ENCODE assay signal across 16 cellular contexts in genomic region chrX:45142185-45142584, GRCh38. TPM values are rescaled to one million over a fixed set of nuclear protein-coding genes. Genes with fewer than 3 reads are reported as not detected.
DNase-seq lines count a peak whose midpoint lies in the region; ATAC-seq and TF ChIP-seq lines count a peak whose summit lies in the region.
"Had no signal": no experiment of that assay in that cellular context is flagged by ENCODE, and none has a peak within 500 bp of the region (broad histone marks: within the 10 kb centered on the region; RNA-seq: fewer than 3 reads in every experiment).

No MANE protein-coding gene starts in this region.

- no peak overlapping the region for H3K4me3 ChIP-seq in effector memory CD4-positive, alpha-beta T cell (ENCODE audit: insufficient read depth, low read depth, low read length, poor library complexity, severe bottlenecking)
- H3K4me3 ChIP-seq in ascending aorta (no peak overlapping the region), adrenal gland (no peak overlapping the region)
- H3K4me3 ChIP-seq: A549 had no signal

- TF ChIP-seq POLR2A in adrenal gland (IDR thresholded peaks at IDR 0.05) = no peak

- no peak overlapping the region for H3K27ac ChIP-seq in effector memory CD4-positive, alpha-beta T cell (ENCODE audit: insufficient read depth, low read length, poor library complexity, severe bottlenecking)
- no peak overlapping the region for H3K27ac ChIP-seq in ascending aorta
- H3K27ac ChIP-seq in adrenal gland = no peak overlapping the region
- H3K27ac ChIP-seq: A549 had no signal

- no peaks in the 10 kb centered on the region for H3K4me1 ChIP-seq in effector memory CD4-positive, alpha-beta T cell (ENCODE audit: control insufficient read depth, insufficient read depth, low read length, poor library complexity, severe bottlenecking)
- no peaks in the 10 kb centered on the region for H3K4me1 ChIP-seq in ascending aorta
- no peaks in the 10 kb centered on the region for H3K4me1 ChIP-seq in adrenal gland (replicated peaks in 1 of 2)
- H3K4me1 ChIP-seq: A549 had no signal

- intact Hi-C loops in ascending aorta (cut with DNase I) = no loop called here
- intact Hi-C loops in adrenal gland (cut with DNase I) = no loop called here

- no peak for TF ChIP-seq CTCF in ascending aorta (IDR thresholded peaks at IDR 0.05)
- no peak for TF ChIP-seq CTCF in adrenal gland (IDR thresholded peaks at IDR 0.05)

- DNase-seq in A172 (ENCODE audit: low spot score) (peak; percentile 27), GM04504 (ENCODE audit: low read depth) (peak; percentile 16), astrocyte of the hippocampus (ENCODE audit: low read depth, low spot score) (peak; percentile 12), myocyte (ENCODE audit: low read depth) (peak; percentile 37), ascending aorta (ENCODE audit: low spot score in 2 of 2) (no peak), adrenal gland (no peak)
- DNase-seq in effector memory CD4-positive, alpha-beta T cell = no peak
- DNase-seq: AML-193, DMS79 treated with DMSO at 0.1 percent for 48 hours, GF-D8, NCI-H1417 treated with DMSO at 0.1 percent for 48 hours, NCI-H2029, RPMI8226 had no signal

- no peaks in the 10 kb centered on the region for H3K9me3 ChIP-seq in effector memory CD4-positive, alpha-beta T cell (ENCODE audit: control insufficient read depth, low read length)
- H3K9me3 ChIP-seq in ascending aorta (no peaks in the 10 kb centered on the region), adrenal gland (replicated peaks in 1 of 3) (no peaks in the 10 kb centered on the region)
- H3K9me3 ChIP-seq: A549 had no signal

- no peak for ATAC-seq in HG02571 (IDR thresholded peaks at IDR 0.05; ENCODE audit: unreplicated experiment)
- ATAC-seq: A549 had no signal

- H3K36me3 ChIP-seq in effector memory CD4-positive, alpha-beta T cell (ENCODE audit: control insufficient read depth, insufficient read depth, low read length) = no peaks in the 10 kb centered on the region
- H3K36me3 ChIP-seq in ascending aorta (no peaks in the 10 kb centered on the region), adrenal gland (replicated peaks in 1 of 2) (no peaks in the 10 kb centered on the region)

- no peaks in the 10 kb centered on the region for H3K27me3 ChIP-seq in effector memory CD4-positive, alpha-beta T cell (replicated peaks; ENCODE audit: control insufficient read depth, insufficient read depth, low read length, poor library complexity, severe bottlenecking)
- H3K27me3 ChIP-seq in ascending aorta (no peaks in the 10 kb centered on the region), adrenal gland (no peaks in the 10 kb centered on the region)

RNA-seq across cellular contexts. Expression of gene DIPK2B, which starts 58.5 kb away (rescaled TPM):
- total RNA-seq in A172 (2014; rRNA removed; shearing (Covaris generic)) = not detected in 2 replicates
- total RNA-seq in myocyte = not detected in 2 replicates
- polyA plus RNA-seq in myocyte (2012) = not detected
- 76.2 TPM for total RNA-seq in ascending aorta
- total RNA-seq in adrenal gland = 10 to 100 TPM in 6 of 8 donors, 1 to 10 TPM in 2; 3.5 to 14.4 (median 11.6) TPM
- polyA plus RNA-seq in adrenal gland = 10 to 100 TPM in 2 of 3 donors, 1 to 10 TPM in 1; 5.4 to 13.7 (median 12.3) TPM
- total RNA-seq: OCI-LY7 had no signal
- polyA plus RNA-seq: A549 had no signal

Comparison
In these comparisons a context has a peak if more than half of its experiments do, and no peak if none do; other contexts are left out.
1. DNase-seq: peak in A172 (single experiment), GM04504 (single experiment), astrocyte of the hippocampus (single experiment) and myocyte (single experiment); none in effector memory CD4-positive, alpha-beta T cell (0 of 3), ascending aorta (0 of 2) and adrenal gland (0 of 7).